In genomic region chr5:79535477-79536192, GRCh38 we compare ENCODE assay signal across 16 cellular contexts. TPM values are rescaled to one million over a fixed set of nuclear protein-coding genes. Genes with fewer than 3 reads are reported as not detected.
DNase-seq lines count a peak whose midpoint lies in the region; ATAC-seq, FAIRE-seq and TF ChIP-seq lines count a peak whose summit lies in the region.
"Had no signal": no experiment of that assay in that cellular context is flagged by ENCODE, and none has a peak within 500 bp of the region (broad histone marks: within the 10 kb centered on the region; RNA-seq: fewer than 3 reads in every experiment).

No MANE protein-coding gene starts in this region.

- H3K9me3 Mint-ChIP-seq in activated naive CD4-positive, alpha-beta T cell treated with anti-CD3 and anti-CD28 coated beads, Interleukin-2, amount 10 ng/mL, durations not matched to agents 7 days and 5 days = no peaks in the 10 kb centered on the region

- no peak overlapping the region for H3K27ac ChIP-seq in A549
- no peak overlapping the region for H3K27ac ChIP-seq in GM23248
- H3K27ac ChIP-seq: body of pancreas, stomach had no signal

- H3K36me3 ChIP-seq in GM23248 (ENCODE audit: low read depth) = no peaks in the 10 kb centered on the region
- H3K36me3 ChIP-seq: stomach had no signal

- no peaks in the 10 kb centered on the region for H4K20me1 ChIP-seq in GM23248 (ENCODE audit: insufficient read depth)

- H3K4me1 Mint-ChIP-seq in activated naive CD4-positive, alpha-beta T cell treated with anti-CD3 and anti-CD28 coated beads, Interleukin-2, amount 10 ng/mL, durations not matched to agents 7 days and 5 days = no peaks in the 10 kb centered on the region

- H3K36me3 Mint-ChIP-seq in activated naive CD4-positive, alpha-beta T cell treated with anti-CD3 and anti-CD28 coated beads, Interleukin-2, amount 10 ng/mL, durations not matched to agents 7 days and 5 days = no peaks in the 10 kb centered on the region

- H3K27ac Mint-ChIP-seq in activated naive CD4-positive, alpha-beta T cell treated with anti-CD3 and anti-CD28 coated beads, Interleukin-2, amount 10 ng/mL, durations not matched to agents 7 days and 5 days = no peak overlapping the region

- no peaks in the 10 kb centered on the region for H3F3A ChIP-seq in GM23248 (ENCODE audit: insufficient read depth)

- peak in 1 of 2 experiments; percentile 42; a peak in 2 of 5 replicates for TF ChIP-seq RAD21 in A549 (conservative IDR thresholded peaks at IDR 0.05 in 1 of 2, IDR thresholded peaks at IDR 0.05 in 1 of 2)

- no peak overlapping the region for H2AFZ ChIP-seq in GM23248

- POLR2A ChIA-PET in A549 (lab: Yijun Ruan, JAX) = no interaction called here

- no peak overlapping the region for H3K9ac ChIP-seq in GM23248

- no peak overlapping the region for H3K4me3 Mint-ChIP-seq in activated naive CD4-positive, alpha-beta T cell treated with anti-CD3 and anti-CD28 coated beads, Interleukin-2, amount 10 ng/mL, durations not matched to agents 7 days and 5 days

- H3K27me3 Mint-ChIP-seq in activated naive CD4-positive, alpha-beta T cell treated with anti-CD3 and anti-CD28 coated beads, Interleukin-2, amount 10 ng/mL, durations not matched to agents 7 days and 5 days = peaks cover 3% of the 10 kb centered on the region

- DNase-seq in A549 (ENCODE audit: low read depth in 1 of 2, low spot score in 1 of 2) = no peak
- peak; percentile 7 for DNase-seq in GM23248
- DNase-seq in SK-MEL-5 (ENCODE audit: low read depth, low spot score) = peak; percentile 38
- peak; percentile 13 for DNase-seq in hepatic stellate cell (ENCODE audit: low spot score)
- DNase-seq in COLO668 (lab: John Stamatoyannopoulos, UW; ENCODE audit: unreplicated experiment) = no peak
- no peak for DNase-seq in DMS79 treated with DMSO at 0.1 percent for 48 hours (lab: John Stamatoyannopoulos, UW)
- no peak for DNase-seq in activated naive CD4-positive, alpha-beta T cell treated with anti-CD3 and anti-CD28 coated beads, Interleukin-2, amount 10 ng/mL, durations not matched to agents 7 days and 5 days
- DNase-seq: activated gamma-delta T cell; AML-193; body of pancreas; effector CD8-positive, alpha-beta T cell; foreskin melanocyte; midbrain; NCI-H1092 treated with DMSO at 0.1 percent for 48 hours; stomach had no signal

- H3K9me3 ChIP-seq in A549 (no peaks in the 10 kb centered on the region), GM23248 (ENCODE audit: low read depth) (no peaks in the 10 kb centered on the region)
- H3K9me3 ChIP-seq: body of pancreas, stomach had no signal

- H3K4me2 ChIP-seq in A549 (no peak overlapping the region), GM23248 (ENCODE audit: unreplicated experiment) (no peak overlapping the region)

- no peaks in the 10 kb centered on the region for H3K79me2 ChIP-seq in GM23248 (ENCODE audit: insufficient read depth)

- H3K4me1 ChIP-seq in A549 (no peaks in the 10 kb centered on the region), GM23248 (ENCODE audit: insufficient read depth) (no peaks in the 10 kb centered on the region)
- H3K4me1 ChIP-seq: body of pancreas, stomach had no signal

- FAIRE-seq in A549 (lab: Jason Lieb, UNC) = no peak

- no peaks in the 10 kb centered on the region for H3K9me2 ChIP-seq in GM23248 (ENCODE audit: insufficient read depth)

- no peak for TF ChIP-seq CTCF in A549 (IDR thresholded peaks at IDR 0.05)

- no peak for TF ChIP-seq POLR2A in A549 (IDR thresholded peaks at IDR 0.05; ENCODE audit: low read length)

- WGBS in A549 (ENCODE audit: missing lambda C conversion rate) = 26% methylated on average over 4 of the region's 4 CpGs
- 83 to 85% methylated on average over 4 of the region's 4 CpGs for WGBS in GM23248 (ENCODE audit: low coverage in 1 of 2, low lambda C conversion rate in 2 of 2, missing lambda C conversion rate in 2 of 2), 2 experiments

- ATAC-seq in A549 (peak; percentile 47 to 57; a peak in 4 of 6 replicates), GM18511 (IDR thresholded peaks at IDR 0.05; ENCODE audit: unreplicated experiment) (no peak)
- ATAC-seq: body of pancreas had no signal

- TF ChIP-seq EP300 in A549 (IDR thresholded peaks at IDR 0.05) = no peak

- in situ Hi-C loops in GM23248 (cut with MboI) = no loop called here
- in situ Hi-C loops in SK-MEL-5 (cut with HindIII; ENCODE audit: low pct_unique_long_range_greater_than_20kb, low sequenced_read_pairs) = no loop called here

- no peaks in the 10 kb centered on the region for H3K27me3 ChIP-seq in GM23248 (replicated peaks; ENCODE audit: insufficient read depth)
- H3K27me3 ChIP-seq: body of pancreas, stomach had no signal

- CTCF ChIA-PET in A549 (lab: Yijun Ruan, JAX) = interaction anchor here (1.0 to 1.6 kb wide), 4 partner anchors 18 to 511 kb away, joined by 3 to 6 read pairs (median 4); no protein-coding TSS in a partner anchor
- CTCF ChIA-PET in activated naive CD4-positive, alpha-beta T cell treated with anti-CD3 and anti-CD28 coated beads, Interleukin-2, amount 10 ng/mL, durations not matched to agents 7 days and 5 days (lab: Charles Lee) = interaction anchor here (0.7 to 1.2 kb wide), 2 partner anchors 11 to 509 kb away, joined by 3 to 5 read pairs; no protein-coding TSS in a partner anchor

- H3K4me3 ChIP-seq in A549 (no peak overlapping the region), GM23248 (no peak overlapping the region)
- H3K4me3 ChIP-seq: body of pancreas, stomach had no signal

TF ChIP-seq in A549, 52 proteins besides CTCF, POLR2A, EP300 and RAD21:
- no peak for TF ChIP-seq HOXA7 (CRISPR knock-in tag; IDR thresholded peaks at IDR 0.05)
- no peak for TF ChIP-seq JUNB (IDR thresholded peaks at IDR 0.05)
- TF ChIP-seq RNF2 (IDR thresholded peaks at IDR 0.05; ENCODE audit: borderline replicate concordance, low read depth) = no peak
- TF ChIP-seq BHLHE40 (IDR thresholded peaks at IDR 0.05; ENCODE audit: low read depth, low read length) = no peak
- TF ChIP-seq HOXB13 (CRISPR knock-in tag; IDR thresholded peaks at IDR 0.05; ENCODE audit: low read depth) = no peak
- TF ChIP-seq REST (IDR thresholded peaks at IDR 0.05) = no peak
- no peak for TF ChIP-seq HEYL (CRISPR knock-in tag; IDR thresholded peaks at IDR 0.05)
- TF ChIP-seq NR3C1 (IDR thresholded peaks at IDR 0.05) = no peak
- no peak for TF ChIP-seq CHD4 (IDR thresholded peaks at IDR 0.05; ENCODE audit: borderline replicate concordance)
- no peak for TF ChIP-seq CBX2 (IDR thresholded peaks at IDR 0.05; ENCODE audit: borderline replicate concordance, low read depth)
- TF ChIP-seq EHF (CRISPR knock-in tag; IDR thresholded peaks at IDR 0.05) = no peak
- no peak for TF ChIP-seq NFE2L2 (conservative IDR thresholded peaks at IDR 0.05; ENCODE audit: low read length)
- TF ChIP-seq TFCP2L1 (CRISPR knock-in tag; IDR thresholded peaks at IDR 0.05) = no peak
- TF ChIP-seq GATA3 (IDR thresholded peaks at IDR 0.05; ENCODE audit: borderline replicate concordance) = no peak
- TF ChIP-seq MYC (IDR thresholded peaks at IDR 0.05; ENCODE audit: borderline replicate concordance, low read length) = no peak
- TF ChIP-seq HDAC2 (IDR thresholded peaks at IDR 0.05) = no peak
- TF ChIP-seq RCOR1 (IDR thresholded peaks at IDR 0.05; ENCODE audit: low read depth, low read length) = no peak
TF ChIP-seq in A549: peak in this region for 0.

RNA-seq across cellular contexts. Expression of gene HOMER1, which starts 21.7 kb away (rescaled TPM):
- polyA plus RNA-seq in A549 (2011; rRNA removed) (5.6 and 9.3 TPM in 2 replicates), A549 (2017; fragmentation: RNase III; extraction: RNeasy Plus Mini Kit Qiagen cat#74134 plus additional on column Dnase treatment) (6.0 to 8.1 TPM (median 6.3 TPM) in 3 replicates), GM23248 (2016; fragmentation: Nextera tagmentation; extraction: Ambion mirVana) (4.7 and 5.3 TPM in 2 replicates)
- polyA plus RNA-seq in A549 (2012; cell fraction: cytosol; rRNA removed) = 1.2 and 1.6 TPM in 2 replicates
- polyA plus RNA-seq in A549 (2012; cell fraction: nucleus; rRNA removed) = 0.55 and 0.93 TPM in 2 replicates
- polyA minus RNA-seq in A549 (2011; rRNA and poly(A)+ RNA removed) = 4.8 and 5.8 TPM in 2 replicates
- total RNA-seq in GM23248 (2014; rRNA removed; shearing (Covaris generic)) = 6.1 and 11.1 TPM in 2 replicates
- total RNA-seq in SK-MEL-5 (2014; rRNA removed; shearing (Covaris generic)) = 12.6 and 13.7 TPM in 2 replicates
- 7.5 and 10.0 TPM in 2 replicates for polyA plus RNA-seq in SK-MEL-5 (2015; cell fraction: cytosol; rRNA removed)
- 2.6 and 2.8 TPM in 2 replicates for polyA plus RNA-seq in SK-MEL-5 (2015; cell fraction: nucleus; rRNA removed)

Comparison
In these comparisons a context has a peak if more than half of its experiments do, and no peak if none do; other contexts are left out.
1. DNase-seq: peak in GM23248 (single experiment), SK-MEL-5 (single experiment) and hepatic stellate cell (single experiment); none in A549 (0 of 2), COLO668 (single experiment), DMS79 treated with DMSO at 0.1 percent for 48 hours (single experiment) and activated naive CD4-positive, alpha-beta T cell treated with anti-CD3 and anti-CD28 coated beads, Interleukin-2, amount 10 ng/mL, durations not matched to agents 7 days and 5 days (single experiment).